ENCODE assay signal across 7 cellular contexts in genomic region chr1:96178053-96178452, GRCh38.
"Had no signal": no experiment of that assay in that cellular context is flagged by ENCODE, and none has a peak within 500 bp of the region (broad histone marks: within the 10 kb centered on the region; RNA-seq: fewer than 3 reads in every experiment).

No MANE protein-coding gene starts in this region.

- H3K4me3 Mint-ChIP-seq: IgD-negative memory B cell had no signal

- H3K27ac Mint-ChIP-seq: IgD-negative memory B cell had no signal

- H3K4me1 Mint-ChIP-seq: IgD-negative memory B cell had no signal

- H3K27me3 Mint-ChIP-seq: IgD-negative memory B cell had no signal

- ATAC-seq: HepG2 had no signal

- DNase-seq: GOT3, H7, HCEC 1CT, KBM-7 had no signal

- H3K36me3 Mint-ChIP-seq: IgD-negative memory B cell had no signal

- H3K27ac ChIP-seq: HL-60 had no signal
